ENCODE assay signal across 25 cellular contexts in genomic region chr4:123104275-123104674, GRCh38.
A peak's percentile ranks its signal among the peaks of the same experiment; 100 is the strongest.
DNase-seq lines count a peak whose midpoint lies in the region; ATAC-seq and TF ChIP-seq lines count a peak whose summit lies in the region.
"Had no signal": no experiment of that assay in that cellular context is flagged by ENCODE, and none has a peak within 500 bp of the region (broad histone marks: within the 10 kb centered on the region; RNA-seq: fewer than 3 reads in every experiment).

No MANE protein-coding gene starts in this region.

- no peaks in the 10 kb centered on the region for H3K9me3 Mint-ChIP-seq in brain
- H3K9me3 Mint-ChIP-seq in endothelial cell (ENCODE audit: unreplicated experiment) = no peaks in the 10 kb centered on the region
- H3K9me3 Mint-ChIP-seq: central memory CD8-positive, alpha-beta T cell; neural crest cell; stimulated activated naive CD8-positive, alpha-beta T cell treated with anti-CD3 and anti-CD28 coated beads, Interleukin-15, Interleukin-2, amounts not matched to agents 100 ng/mL and 50 ng/mL, for 24 hours had no signal

- H3K4me3 Mint-ChIP-seq in brain (peak overlapping the region in 1 of 5 experiments; percentile 35), endothelial cell (ENCODE audit: unreplicated experiment) (no peak overlapping the region)
- H3K4me3 Mint-ChIP-seq: activated CD8-positive, alpha-beta T cell treated with anti-CD3 and anti-CD28 coated beads, Interleukin-2, amount 10 ng/mL, durations not matched to agents 7 days and 5 days; activated naive CD8-positive, alpha-beta T cell; central memory CD8-positive, alpha-beta T cell; neural crest cell; stimulated activated naive CD8-positive, alpha-beta T cell treated with anti-CD3 and anti-CD28 coated beads, Interleukin-15, Interleukin-2, amounts not matched to agents 100 ng/mL and 50 ng/mL, for 24 hours had no signal

- H3K36me3 Mint-ChIP-seq in brain (peaks cover 15% of the 10 kb centered on the region), endothelial cell (ENCODE audit: low read depth, unreplicated experiment) (no peaks in the 10 kb centered on the region)

- H3K4me1 Mint-ChIP-seq in brain = peaks cover 27% of the 10 kb centered on the region
- H3K4me1 Mint-ChIP-seq in endothelial cell (ENCODE audit: unreplicated experiment) = no peaks in the 10 kb centered on the region
- H3K4me1 Mint-ChIP-seq: central memory CD8-positive, alpha-beta T cell had no signal

- H3K27ac ChIP-seq in left ventricle myocardium inferior (replicated peaks) (peak overlapping the region; percentile 61), right cardiac atrium (ENCODE audit: low read length) (no peak overlapping the region)
- H3K27ac ChIP-seq: ascending aorta, KMS-11 had no signal

- no peak for DNase-seq in left ventricle myocardium inferior
- no peak for DNase-seq in right cardiac atrium
- DNase-seq in left kidney (ENCODE audit: low read depth, low spot score) = peak; percentile 22
- no peak for DNase-seq in endothelial cell (ENCODE audit: low spot score)
- DNase-seq in NCI-H446 treated with DMSO at 0.1 percent for 48 hours (lab: John Stamatoyannopoulos, UW) = no peak
- DNase-seq: activated CD8-positive, alpha-beta T cell treated with anti-CD3 and anti-CD28 coated beads, Interleukin-2, amount 10 ng/mL, durations not matched to agents 7 days and 5 days; BE2C; dermis blood vessel endothelial cell; DMS153; head of caudate nucleus; NCI-H1417 treated with DMSO at 0.1 percent for 48 hours; NCI-H2081; NCI-H226; NCI-H748 treated with DMSO at 0.1 percent for 48 hours; T-helper 2 cell had no signal

- H3K27ac Mint-ChIP-seq in brain (peak overlapping the region in 3 of 5 experiments; percentile 6 to 76 (median 71)), endothelial cell (ENCODE audit: unreplicated experiment) (no peak overlapping the region)
- H3K27ac Mint-ChIP-seq: activated CD8-positive, alpha-beta T cell treated with anti-CD3 and anti-CD28 coated beads, Interleukin-2, amount 10 ng/mL, durations not matched to agents 7 days and 5 days; activated naive CD8-positive, alpha-beta T cell; stimulated activated naive CD8-positive, alpha-beta T cell treated with anti-CD3 and anti-CD28 coated beads, Interleukin-15, Interleukin-2, amounts not matched to agents 100 ng/mL and 50 ng/mL, for 24 hours had no signal

- WGBS in right cardiac atrium = 53% methylated on average over 1 of the region's 1 CpG

- no peak for TF ChIP-seq CTCF in left ventricle myocardium inferior (IDR thresholded peaks at IDR 0.05; ENCODE audit: borderline replicate concordance)
- TF ChIP-seq CTCF in brain (conservative IDR thresholded peaks at IDR 0.05) = no peak
- no peak for TF ChIP-seq CTCF in endothelial cell (IDR thresholded peaks at IDR 0.05; ENCODE audit: unreplicated experiment)

- intact Hi-C loops in left ventricle myocardium inferior (cut with micrococcal nuclease) (loop anchor here (5.0 to 10.0 kb wide), 2 partner anchors 1008 to 1161 kb away; no protein-coding TSS in a partner anchor), right cardiac atrium (cut with DNase I) (loop anchor here in 2 of 4 donors (10.0 kb wide), 3 partner anchors 561 to 1161 kb away; no protein-coding TSS in a partner anchor)

- H3K4me3 ChIP-seq in left ventricle myocardium inferior = no peak overlapping the region
- no peak overlapping the region for H3K4me3 ChIP-seq in right cardiac atrium (ENCODE audit: low read length)
- H3K4me3 ChIP-seq: ascending aorta, HAP-1 had no signal

- no peaks in the 10 kb centered on the region for H3K9me3 ChIP-seq in left ventricle myocardium inferior (replicated peaks)
- H3K9me3 ChIP-seq in right cardiac atrium (ENCODE audit: control insufficient read depth, low read length) = no peaks in the 10 kb centered on the region
- H3K9me3 ChIP-seq: ascending aorta, BE2C, HAP-1 had no signal

- H3K27me3 Mint-ChIP-seq in brain (no peaks in the 10 kb centered on the region), endothelial cell (ENCODE audit: unreplicated experiment) (no peaks in the 10 kb centered on the region)
- H3K27me3 Mint-ChIP-seq: activated naive CD8-positive, alpha-beta T cell; central memory CD8-positive, alpha-beta T cell; stimulated activated naive CD8-positive, alpha-beta T cell treated with anti-CD3 and anti-CD28 coated beads, Interleukin-15, Interleukin-2, amounts not matched to agents 100 ng/mL and 50 ng/mL, for 24 hours had no signal

- ATAC-seq in right cardiac atrium (no peak), GM19395 (IDR thresholded peaks at IDR 0.05; ENCODE audit: unreplicated experiment) (no peak), HG02623 (IDR thresholded peaks at IDR 0.05; ENCODE audit: unreplicated experiment) (no peak)
- ATAC-seq: activated CD8-positive, alpha-beta T cell treated with anti-CD3 and anti-CD28 coated beads, Interleukin-2, amount 10 ng/mL, durations not matched to agents 7 days and 5 days had no signal

- H3K4me1 ChIP-seq in left ventricle myocardium inferior = peaks cover 17% of the 10 kb centered on the region
- no peaks in the 10 kb centered on the region for H3K4me1 ChIP-seq in right cardiac atrium (ENCODE audit: control insufficient read depth, insufficient read depth, low read length)
- H3K4me1 ChIP-seq: ascending aorta, BE2C, HAP-1 had no signal

- H3K27me3 ChIP-seq in left ventricle myocardium inferior (ENCODE audit: low read depth) (no peaks in the 10 kb centered on the region), right cardiac atrium (ENCODE audit: control insufficient read depth, insufficient read depth) (no peaks in the 10 kb centered on the region)
- H3K27me3 ChIP-seq: ascending aorta, BE2C had no signal

- peaks cover 8% of the 10 kb centered on the region for H3K36me3 ChIP-seq in left ventricle myocardium inferior
- H3K36me3 ChIP-seq: ascending aorta, BE2C, HAP-1 had no signal
